Comparison of ENCODE assay signal across 36 cellular contexts in genomic region chr10:3008518-3009195, GRCh38. TPM values are rescaled to one million over a fixed set of nuclear protein-coding genes. Genes with fewer than 3 reads are reported as not detected.
DNase-seq lines count a peak whose midpoint lies in the region; ATAC-seq, FAIRE-seq and TF ChIP-seq lines count a peak whose summit lies in the region.
"Had no signal": no experiment of that assay in that cellular context is flagged by ENCODE, and none has a peak within 500 bp of the region (broad histone marks: within the 10 kb centered on the region; RNA-seq: fewer than 3 reads in every experiment).

No MANE protein-coding gene starts in this region.

- DNase-seq in A549 (ENCODE audit: low read depth in 1 of 2, low spot score in 1 of 2) (no peak), A172 (ENCODE audit: low spot score) (no peak), immature natural killer cell (no peak)
- DNase-seq: 8988T; activated CD4-positive, alpha-beta T cell treated with anti-CD3 and anti-CD28 coated beads for 4 hours; activated effector memory CD4-positive, alpha-beta T cell treated with anti-CD3 and anti-CD28 coated beads, Interleukin-2, amount 50 U/mL, for 16 hours; activated naive CD8-positive, alpha-beta T cell treated with anti-CD3 and anti-CD28 coated beads for 36 hours; anterior cingulate cortex; CD8-positive, alpha-beta memory T cell; DMS 273 treated with DMSO at 0.1 percent for 48 hours; effector CD4-positive, alpha-beta T cell; glutamatergic neuron; GM23248; Kasumi-1; left lung; NCI-H1436 treated with DMSO at 0.1 percent for 48 hours; NCI-H226; NCI-H69; right lobe of liver; SHP77 treated with DMSO at 0.1 percent for 48 hours; spleen; stimulated activated CD4-positive, alpha-beta T cell treated with anti-CD3 and anti-CD28 coated beads, Interleukin-2, amount 100 ng/mL, for 24 hours; stimulated activated naive CD8-positive, alpha-beta T cell treated with anti-CD3 and anti-CD28 coated beads, Interleukin-15, amount 100 ng/mL, for 72 hours; SW 1271 had no signal

- peaks cover 4% of the 10 kb centered on the region; the same call in 1 of the 3 replicates for H3K9me3 ChIP-seq in A549
- H3K9me3 ChIP-seq in gastroesophageal sphincter, result no peaks in the 10 kb centered on the region
- H3K9me3 ChIP-seq: right lobe of liver, thoracic aorta had no signal

- no peaks in the 10 kb centered on the region for H3K4me1 ChIP-seq in A549
- H3K4me1 ChIP-seq in gastroesophageal sphincter, result peaks cover 0 to 22% (median 6%) of the 10 kb centered on the region in 3 donors
- H3K4me1 ChIP-seq: left lung, right lobe of liver had no signal

- WGBS in A549 (ENCODE audit: missing lambda C conversion rate), result 38% methylated on average over 12 of the region's 12 CpGs
- WGBS in gastroesophageal sphincter (ENCODE audit: low coverage in 1 of 2), 2 donors, result 4 to 9% methylated on average over 10 to 12 of the region's 12 CpGs

- H3K27ac Mint-ChIP-seq in activated T-helper 17 cell treated with anti-CD3 and anti-CD28 coated beads, Interleukin-2, amount 50 U/mL, for 72 hours, result no peak overlapping the region
- no peak overlapping the region for H3K27ac Mint-ChIP-seq in immature natural killer cell
- H3K27ac Mint-ChIP-seq: activated naive CD8-positive, alpha-beta T cell treated with anti-CD3 and anti-CD28 coated beads for 36 hours; CD8-positive, alpha-beta memory T cell; progenitor cell of endocrine pancreas; stimulated activated naive CD8-positive, alpha-beta T cell treated with anti-CD3 and anti-CD28 coated beads, Interleukin-15, amount 100 ng/mL, for 72 hours had no signal

- H3K9me3 Mint-ChIP-seq in activated T-helper 17 cell treated with anti-CD3 and anti-CD28 coated beads, Interleukin-2, amount 50 U/mL, for 72 hours, result peaks cover 6% of the 10 kb centered on the region
- H3K9me3 Mint-ChIP-seq in immature natural killer cell, result no peaks in the 10 kb centered on the region
- H3K9me3 Mint-ChIP-seq: activated naive CD8-positive, alpha-beta T cell treated with anti-CD3 and anti-CD28 coated beads for 36 hours had no signal

- H3K36me3 ChIP-seq in gastroesophageal sphincter, result no peaks in the 10 kb centered on the region
- H3K36me3 ChIP-seq: cardiac muscle cell, left lung, right lobe of liver, spleen, thoracic aorta had no signal

- TF ChIP-seq EP300 in A549 (IDR thresholded peaks at IDR 0.05) (no peak), gastroesophageal sphincter (IDR thresholded peaks at IDR 0.05) (no peak)

- H3K4me1 Mint-ChIP-seq in activated T-helper 17 cell treated with anti-CD3 and anti-CD28 coated beads, Interleukin-2, amount 50 U/mL, for 72 hours, result no peaks in the 10 kb centered on the region
- H3K4me1 Mint-ChIP-seq in immature natural killer cell, result no peaks in the 10 kb centered on the region
- H3K4me1 Mint-ChIP-seq: activated naive CD8-positive, alpha-beta T cell treated with anti-CD3 and anti-CD28 coated beads for 36 hours; CD8-positive, alpha-beta memory T cell; stimulated activated naive CD8-positive, alpha-beta T cell treated with anti-CD3 and anti-CD28 coated beads, Interleukin-15, amount 100 ng/mL, for 72 hours had no signal

- H3K4me2 ChIP-seq in A549, result 0 out of 3 replicates have a peak overlapping the region, but pooled peaks have one; percentile 1

- H3K27ac ChIP-seq in A549 (no peak overlapping the region), VCaP (peak overlapping the region; percentile 11; the same call in 1 of the 2 replicates), gastroesophageal sphincter (no peak overlapping the region)
- H3K27ac ChIP-seq: cardiac muscle cell, GM23248, HL-60, left lung, right lobe of liver, spleen, thoracic aorta had no signal

- TF ChIP-seq CTCF in A549 (IDR thresholded peaks at IDR 0.05) (no peak), VCaP (conservative IDR thresholded peaks at IDR 0.05) (no peak), gastroesophageal sphincter (IDR thresholded peaks at IDR 0.05) (no peak)

- FAIRE-seq in A549 (lab: Jason Lieb, UNC), result no peak
- FAIRE-seq: colon, islet of Langerhans, RCC 7860 had no signal

- CTCF ChIA-PET in A549 (lab: Yijun Ruan, JAX), result interaction anchor here (1.7 to 2.6 kb wide), 2 partner anchors 12 to 35 kb away, joined by 3 to 12 read pairs; no protein-coding TSS in a partner anchor

- H3K4me3 Mint-ChIP-seq in activated T-helper 17 cell treated with anti-CD3 and anti-CD28 coated beads, Interleukin-2, amount 50 U/mL, for 72 hours, result no peak overlapping the region
- H3K4me3 Mint-ChIP-seq in immature natural killer cell, result no peak overlapping the region
- H3K4me3 Mint-ChIP-seq: activated naive CD8-positive, alpha-beta T cell treated with anti-CD3 and anti-CD28 coated beads for 36 hours; CD8-positive, alpha-beta memory T cell; stimulated activated naive CD8-positive, alpha-beta T cell treated with anti-CD3 and anti-CD28 coated beads, Interleukin-15, amount 100 ng/mL, for 72 hours had no signal

- H3K27me3 Mint-ChIP-seq in activated T-helper 17 cell treated with anti-CD3 and anti-CD28 coated beads, Interleukin-2, amount 50 U/mL, for 72 hours, result peaks cover 51% of the 10 kb centered on the region
- peaks cover 9 to 12% (median 9%) of the 10 kb centered on the region in 3 donors for H3K27me3 Mint-ChIP-seq in immature natural killer cell (ENCODE audit: low read depth in 3 of 3)
- H3K27me3 Mint-ChIP-seq: progenitor cell of endocrine pancreas had no signal

- H3K27me3 ChIP-seq in gastroesophageal sphincter, result peaks cover 16% of the 10 kb centered on the region
- H3K27me3 ChIP-seq: cardiac muscle cell, right lobe of liver had no signal

- POLR2A ChIA-PET in A549 (lab: Yijun Ruan, JAX), result no interaction called here

- TF ChIP-seq POLR2A in A549 (IDR thresholded peaks at IDR 0.05; ENCODE audit: low read length) (no peak), gastroesophageal sphincter (IDR thresholded peaks at IDR 0.05) (no peak)

- ATAC-seq in A549 (no peak), GM21619 (IDR thresholded peaks at IDR 0.05; ENCODE audit: unreplicated experiment) (peak; percentile 53), gastroesophageal sphincter (peak; percentile 53), HG02852 (IDR thresholded peaks at IDR 0.05; ENCODE audit: unreplicated experiment) (no peak)
- ATAC-seq in activated T-helper 17 cell treated with anti-CD3 and anti-CD28 coated beads, Interleukin-2, amount 50 U/mL, for 72 hours (replicated peaks), result no peak
- ATAC-seq: left lung; right lobe of liver; stimulated activated naive CD8-positive, alpha-beta T cell treated with anti-CD3 and anti-CD28 coated beads, Interleukin-15, amount 100 ng/mL, for 72 hours had no signal

- no peaks in the 10 kb centered on the region for H3K36me3 Mint-ChIP-seq in activated T-helper 17 cell treated with anti-CD3 and anti-CD28 coated beads, Interleukin-2, amount 50 U/mL, for 72 hours (ENCODE audit: low read depth)
- no peaks in the 10 kb centered on the region for H3K36me3 Mint-ChIP-seq in immature natural killer cell
- H3K36me3 Mint-ChIP-seq: activated naive CD8-positive, alpha-beta T cell treated with anti-CD3 and anti-CD28 coated beads for 36 hours had no signal

- TF ChIP-seq RAD21 in A549 (conservative IDR thresholded peaks at IDR 0.05 in 1 of 2, IDR thresholded peaks at IDR 0.05 in 1 of 2), result no peak

- H3K4me3 ChIP-seq in A549 (no peak overlapping the region), gastroesophageal sphincter (no peak overlapping the region)
- H3K4me3 ChIP-seq: cardiac muscle cell, GM23248, left lung, right lobe of liver, spleen, thoracic aorta had no signal

TF ChIP-seq in A549, 52 proteins besides CTCF, POLR2A, EP300 and RAD21 (continues in another document):
- no peak for TF ChIP-seq CBX2 (IDR thresholded peaks at IDR 0.05; ENCODE audit: borderline replicate concordance, low read depth)
- TF ChIP-seq SREBF2 (IDR thresholded peaks at IDR 0.05), result no peak
- TF ChIP-seq CEBPB (IDR thresholded peaks at IDR 0.05), result no peak
- no peak for TF ChIP-seq EHF (CRISPR knock-in tag; IDR thresholded peaks at IDR 0.05)
- no peak for TF ChIP-seq GATA3 (IDR thresholded peaks at IDR 0.05; ENCODE audit: borderline replicate concordance)
- TF ChIP-seq ZFP36 (IDR thresholded peaks at IDR 0.05; ENCODE audit: borderline replicate concordance, partially characterized antibody), result no peak
- TF ChIP-seq USF2 (IDR thresholded peaks at IDR 0.05), result no peak
- TF ChIP-seq PHF8 (IDR thresholded peaks at IDR 0.05; ENCODE audit: borderline replicate concordance, low read depth), result no peak
- no peak for TF ChIP-seq TP53 (CRISPR knock-in tag; IDR thresholded peaks at IDR 0.05)
- no peak for TF ChIP-seq TFCP2L1 (CRISPR knock-in tag; IDR thresholded peaks at IDR 0.05)
- TF ChIP-seq PBX3 (IDR thresholded peaks at IDR 0.05), result no peak
- no peak for TF ChIP-seq ZSCAN20 (CRISPR knock-in tag; IDR thresholded peaks at IDR 0.05)

RNA-seq across cellular contexts. Expression of gene PFKP, which starts 58.7 kb away (rescaled TPM):
- polyA plus RNA-seq in A549 (2011; rRNA removed), result 164 and 166 TPM in 2 replicates
- polyA plus RNA-seq in A549 (2012; cell fraction: cytosol; rRNA removed), result 360 and 395 TPM in 2 replicates
- polyA plus RNA-seq in A549 (2012; cell fraction: nucleus; rRNA removed), result 741 and 798 TPM in 2 replicates
- 273 to 329 TPM (median 279 TPM) in 3 replicates for polyA plus RNA-seq in A549 (2017; fragmentation: RNase III; extraction: RNeasy Plus Mini Kit Qiagen cat#74134 plus additional on column Dnase treatment)
- polyA minus RNA-seq in A549 (2011; rRNA and poly(A)+ RNA removed), result 130 and 164 TPM in 2 replicates
- 100 to 1,000 TPM in 3 of 4 donors, 10 to 100 TPM in 1; 64.3 to 261 (median 107) TPM for total RNA-seq in gastroesophageal sphincter
- total RNA-seq in activated T-helper 17 cell treated with anti-CD3 and anti-CD28 coated beads, Interleukin-2, amount 50 U/mL, for 72 hours, result 100 to 1,000 TPM; 349 TPM
- total RNA-seq in A172 (2014; rRNA removed; shearing (Covaris generic)), result 233 and 244 TPM in 2 replicates
- 10 to 100 TPM; 18.2 to 47.3 (median 30.0) TPM for polyA plus RNA-seq in immature natural killer cell

Comparison
In these comparisons a context has a peak if more than half of its experiments do, and no peak if none do; other contexts are left out.
1. ATAC-seq: peak in GM21619 (single experiment) and gastroesophageal sphincter (single experiment); none in A549 (0 of 2), activated T-helper 17 cell treated with anti-CD3 and anti-CD28 coated beads, Interleukin-2, amount 50 U/mL, for 72 hours (single experiment) and HG02852 (single experiment).